ENCODE assay signal across 30 cellular contexts in the genomic region with DNA sequence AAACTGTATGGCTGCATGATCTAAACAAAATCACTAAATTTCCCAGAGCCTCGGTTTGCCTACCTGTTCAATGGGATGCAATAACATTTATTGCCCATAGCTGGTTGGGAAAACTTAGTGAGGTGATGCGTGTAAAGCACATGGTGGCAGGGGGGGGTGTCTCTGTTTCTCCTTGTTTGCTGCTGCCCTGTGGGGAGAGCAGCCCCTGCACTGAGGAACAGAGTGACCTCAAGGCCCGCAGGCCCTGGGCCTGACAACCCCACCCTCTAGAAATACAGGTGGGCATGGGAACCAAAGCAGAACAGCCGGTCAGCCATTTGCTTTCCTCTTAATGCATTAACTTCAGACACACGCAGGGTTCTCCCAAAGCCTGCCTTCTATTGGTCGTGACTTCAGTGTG.
"Had no signal": no experiment of that assay in that cellular context is flagged by ENCODE, and none has a peak within 500 bp of the region (broad histone marks: within the 10 kb centered on the region; RNA-seq: fewer than 3 reads in every experiment).

No MANE protein-coding gene starts in this region.

- H3K27me3 ChIP-seq: adrenal gland, body of pancreas, breast epithelium, Peyer's patch, SJSA1 had no signal

- DNase-seq: activated CD4-positive, alpha-beta T cell treated with anti-CD3 and anti-CD28 coated beads, Interleukin-2, amount 10 ng/mL, durations not matched to agents 24 days and 14 days; activated CD4-positive, alpha-beta T cell treated with anti-CD3 and anti-CD28 coated beads, Interleukin-2, amount 50 U/mL, for 4 hours; activated CD8-positive, alpha-beta T cell treated with anti-CD3 and anti-CD28 coated beads for 36 hours; activated gamma-delta T cell treated with Interleukin-2 at 50 U/mL for 16 hours; activated naive CD4-positive, alpha-beta T cell treated with anti-CD3 and anti-CD28 coated beads for 36 hours; activated T-cell treated with anti-CD3 and anti-CD28 coated beads, Interleukin-2, amount 50 U/mL, for 1 hour; activated T-cell treated with anti-CD3 and anti-CD28 coated beads, Interleukin-2, amount 50 U/mL, for 72 hours; body of pancreas; Karpas-422; KBM-7; NCI-H1105; NCI-H1417 treated with DMSO at 0.1 percent for 48 hours; NCI-H187 treated with DMSO at 0.1 percent for 48 hours; NCI-H2081 treated with DMSO at 0.1 percent for 48 hours; NCI-H345; NCI-H524 treated with DMSO at 0.1 percent for 48 hours; PC-3; Peyer's patch; RPMI8226; SHP77 treated with DMSO at 0.1 percent for 48 hours; SK-N-SH had no signal

- H3K9me3 ChIP-seq: adrenal gland, body of pancreas, breast epithelium, Peyer's patch, SJSA1, SK-N-SH had no signal

- H3K4me3 ChIP-seq: adrenal gland, body of pancreas, breast epithelium, Peyer's patch, SJSA1 had no signal

- H3K9ac ChIP-seq: SK-N-SH had no signal

- H3K36me3 Mint-ChIP-seq: activated naive CD4-positive, alpha-beta T cell treated with anti-CD3 and anti-CD28 coated beads, Interleukin-2, amount 50 U/mL, for 72 hours had no signal

- H3K27ac Mint-ChIP-seq: activated CD4-positive, alpha-beta T cell treated with anti-CD3 and anti-CD28 coated beads, Interleukin-2, amount 10 ng/mL, durations not matched to agents 24 days and 14 days; activated CD8-positive, alpha-beta T cell treated with anti-CD3 and anti-CD28 coated beads for 36 hours; activated naive CD4-positive, alpha-beta T cell treated with anti-CD3 and anti-CD28 coated beads for 36 hours; activated naive CD4-positive, alpha-beta T cell treated with anti-CD3 and anti-CD28 coated beads, Interleukin-2, amount 50 U/mL, for 72 hours; activated T-cell treated with anti-CD3 and anti-CD28 coated beads, Interleukin-2, amount 50 U/mL, for 72 hours; activated T-helper 17 cell treated with anti-CD3 and anti-CD28 coated beads, Interleukin-2, amount 50 U/mL, for 72 hours; T-helper 1 cell treated with Interleukin-12 subunit alpha and Interleukin-12 subunit beta and Interleukin-4 antibody, amounts not matched to agents 30 μg/mL and 1 μg/mL, for 36 hours; T-helper 2 cell treated with Interferon-gamma antibody and Interleukin-4, amounts not matched to agents 5 μg/mL and 100 μg/mL, for 36 hours had no signal

- FAIRE-seq: astrocyte, TTC549 had no signal

- H3K27me3 Mint-ChIP-seq: activated T-helper 17 cell treated with anti-CD3 and anti-CD28 coated beads, Interleukin-2, amount 50 U/mL, for 72 hours had no signal

- H3K27ac ChIP-seq: adrenal gland, body of pancreas, breast epithelium, Peyer's patch, SJSA1 had no signal

- H3K4me3 Mint-ChIP-seq: activated CD4-positive, alpha-beta T cell treated with anti-CD3 and anti-CD28 coated beads, Interleukin-2, amount 10 ng/mL, durations not matched to agents 24 days and 14 days; activated CD8-positive, alpha-beta T cell treated with anti-CD3 and anti-CD28 coated beads for 36 hours; activated naive CD4-positive, alpha-beta T cell treated with anti-CD3 and anti-CD28 coated beads for 36 hours; activated T-cell treated with anti-CD3 and anti-CD28 coated beads, Interleukin-2, amount 50 U/mL, for 72 hours; activated T-helper 17 cell treated with anti-CD3 and anti-CD28 coated beads, Interleukin-2, amount 50 U/mL, for 72 hours; T-helper 1 cell treated with Interleukin-12 subunit alpha and Interleukin-12 subunit beta and Interleukin-4 antibody, amounts not matched to agents 30 μg/mL and 1 μg/mL, for 36 hours; T-helper 2 cell treated with Interferon-gamma antibody and Interleukin-4, amounts not matched to agents 5 μg/mL and 100 μg/mL, for 36 hours had no signal

- ATAC-seq: activated CD8-positive, alpha-beta T cell treated with anti-CD3 and anti-CD28 coated beads for 36 hours; activated naive CD4-positive, alpha-beta T cell treated with anti-CD3 and anti-CD28 coated beads, Interleukin-2, amount 50 U/mL, for 72 hours; activated T-cell treated with anti-CD3 and anti-CD28 coated beads, Interleukin-2, amount 50 U/mL, for 72 hours; activated T-helper 17 cell treated with anti-CD3 and anti-CD28 coated beads, Interleukin-2, amount 50 U/mL, for 72 hours; body of pancreas; PC-3 had no signal

- H3K4me2 ChIP-seq: SK-N-SH had no signal

- H3K4me1 ChIP-seq: breast epithelium, Peyer's patch had no signal

- H3K36me3 ChIP-seq: adrenal gland, breast epithelium, Peyer's patch, SJSA1 had no signal

- H3K9me3 Mint-ChIP-seq: activated CD4-positive, alpha-beta T cell treated with anti-CD3 and anti-CD28 coated beads, Interleukin-2, amount 10 ng/mL, durations not matched to agents 24 days and 14 days; activated CD8-positive, alpha-beta T cell treated with anti-CD3 and anti-CD28 coated beads for 36 hours; activated naive CD4-positive, alpha-beta T cell treated with anti-CD3 and anti-CD28 coated beads for 36 hours; activated naive CD4-positive, alpha-beta T cell treated with anti-CD3 and anti-CD28 coated beads, Interleukin-2, amount 50 U/mL, for 72 hours; activated T-cell treated with anti-CD3 and anti-CD28 coated beads, Interleukin-2, amount 50 U/mL, for 72 hours; activated T-helper 17 cell treated with anti-CD3 and anti-CD28 coated beads, Interleukin-2, amount 50 U/mL, for 72 hours; T-helper 1 cell treated with Interleukin-12 subunit alpha and Interleukin-12 subunit beta and Interleukin-4 antibody, amounts not matched to agents 30 μg/mL and 1 μg/mL, for 36 hours had no signal
